In genomic region chr3:169946336-169946735, GRCh38 we compare ENCODE assay signal across 17 cellular contexts. TPM values are rescaled to one million over a fixed set of nuclear protein-coding genes. Genes with fewer than 3 reads are reported as not detected.
DNase-seq lines count a peak whose midpoint lies in the region; ATAC-seq, FAIRE-seq and TF ChIP-seq lines count a peak whose summit lies in the region.
"Had no signal": no experiment of that assay in that cellular context is flagged by ENCODE, and none has a peak within 500 bp of the region (broad histone marks: within the 10 kb centered on the region; RNA-seq: fewer than 3 reads in every experiment).

No MANE protein-coding gene starts in this region.

- H3K27ac Mint-ChIP-seq in memory B cell = peak overlapping the region; percentile 94
- no peak overlapping the region for H3K27ac Mint-ChIP-seq in stimulated activated naive CD8-positive, alpha-beta T cell treated with anti-CD3 and anti-CD28 coated beads, Interleukin-15, amount 100 ng/mL, for 72 hours
- H3K27ac Mint-ChIP-seq: T-helper 1 cell treated with Interleukin-12 subunit alpha and Interleukin-12 subunit beta and Interleukin-4 antibody, amounts not matched to agents 30 μg/mL and 1 μg/mL, for 36 hours had no signal

- H3K4me3 Mint-ChIP-seq in memory B cell = no peak overlapping the region
- H3K4me3 Mint-ChIP-seq in stimulated activated naive CD8-positive, alpha-beta T cell treated with anti-CD3 and anti-CD28 coated beads, Interleukin-15, amount 100 ng/mL, for 72 hours = no peak overlapping the region
- H3K4me3 Mint-ChIP-seq: CD4-positive, alpha-beta memory T cell; T-helper 1 cell treated with Interleukin-12 subunit alpha and Interleukin-12 subunit beta and Interleukin-4 antibody, amounts not matched to agents 30 μg/mL and 1 μg/mL, for 36 hours had no signal

- DNase-seq in GM19239 (ENCODE audit: insufficient read length, low spot score) (no peak), memory B cell (ENCODE audit: low spot score in 2 of 2) (no peak), upper lobe of right lung (no peak), DMS 273 treated with DMSO at 0.1 percent for 48 hours (lab: John Stamatoyannopoulos, UW) (no peak), RPMI8226 (no peak)
- no peak for DNase-seq in stimulated activated naive CD8-positive, alpha-beta T cell treated with anti-CD3 and anti-CD28 coated beads, Interleukin-15, amount 100 ng/mL, for 72 hours
- DNase-seq: ACHN; AML-193; CD4-positive, alpha-beta memory T cell; EL; NCI-H1105; NCI-H2081 treated with DMSO at 0.1 percent for 48 hours had no signal

- intact Hi-C loops in upper lobe of right lung (cut with DNase I) = no loop called here

- H3K4me3 ChIP-seq in upper lobe of right lung = no peak overlapping the region

- no peaks in the 10 kb centered on the region for H3K27me3 ChIP-seq in upper lobe of right lung

- peaks cover 6% of the 10 kb centered on the region for H3K4me1 ChIP-seq in upper lobe of right lung

- H3K4me1 Mint-ChIP-seq in memory B cell = peaks cover 41% of the 10 kb centered on the region
- peaks cover 42% of the 10 kb centered on the region for H3K4me1 Mint-ChIP-seq in stimulated activated naive CD8-positive, alpha-beta T cell treated with anti-CD3 and anti-CD28 coated beads, Interleukin-15, amount 100 ng/mL, for 72 hours

- no peak for TF ChIP-seq CTCF in upper lobe of right lung (IDR thresholded peaks at IDR 0.05)

- TF ChIP-seq POLR2A in Raji (IDR thresholded peaks at IDR 0.05; ENCODE audit: insufficient read depth, low read depth, low read length) = 0 out of 2 replicates have a peak, but pooled peaks have one; percentile 23

- H3K27ac ChIP-seq in upper lobe of right lung = no peak overlapping the region

- no peaks in the 10 kb centered on the region for H3K9me3 Mint-ChIP-seq in memory B cell
- H3K9me3 Mint-ChIP-seq in stimulated activated naive CD8-positive, alpha-beta T cell treated with anti-CD3 and anti-CD28 coated beads, Interleukin-15, amount 100 ng/mL, for 72 hours = no peaks in the 10 kb centered on the region
- H3K9me3 Mint-ChIP-seq: CD4-positive, alpha-beta memory T cell; T-helper 1 cell treated with Interleukin-12 subunit alpha and Interleukin-12 subunit beta and Interleukin-4 antibody, amounts not matched to agents 30 μg/mL and 1 μg/mL, for 36 hours had no signal

- no peaks in the 10 kb centered on the region for H3K27me3 Mint-ChIP-seq in memory B cell
- H3K27me3 Mint-ChIP-seq in stimulated activated naive CD8-positive, alpha-beta T cell treated with anti-CD3 and anti-CD28 coated beads, Interleukin-15, amount 100 ng/mL, for 72 hours = no peaks in the 10 kb centered on the region

- ATAC-seq in memory B cell (ENCODE audit: low read depth) = no peak
- peak; percentile 13 for ATAC-seq in upper lobe of right lung
- ATAC-seq in stimulated activated naive CD8-positive, alpha-beta T cell treated with anti-CD3 and anti-CD28 coated beads, Interleukin-15, amount 100 ng/mL, for 72 hours = no peak

- FAIRE-seq in GM19239 (lab: Jason Lieb, UNC) = peak; percentile 4
- FAIRE-seq: H54, RCC 7860 had no signal

- H3K36me3 Mint-ChIP-seq in memory B cell = peaks cover 3% of the 10 kb centered on the region
- H3K36me3 Mint-ChIP-seq: CD4-positive, alpha-beta memory T cell had no signal

- no peaks in the 10 kb centered on the region for H3K9me3 ChIP-seq in upper lobe of right lung

- no peaks in the 10 kb centered on the region for H3K36me3 ChIP-seq in upper lobe of right lung

RNA-seq across cellular contexts. Expression of gene SEC62, which starts 20.3 kb away (rescaled TPM):
- 157 TPM for total RNA-seq in upper lobe of right lung

RNA-seq across cellular contexts. Expression of gene SAMD7, which starts 35.0 kb away (rescaled TPM):
- not detected for total RNA-seq in upper lobe of right lung
- total RNA-seq: CD4-positive, alpha-beta memory T cell; NCI-H460 had no signal
